ENCODE assay signal across 11 cellular contexts in the genomic region with DNA sequence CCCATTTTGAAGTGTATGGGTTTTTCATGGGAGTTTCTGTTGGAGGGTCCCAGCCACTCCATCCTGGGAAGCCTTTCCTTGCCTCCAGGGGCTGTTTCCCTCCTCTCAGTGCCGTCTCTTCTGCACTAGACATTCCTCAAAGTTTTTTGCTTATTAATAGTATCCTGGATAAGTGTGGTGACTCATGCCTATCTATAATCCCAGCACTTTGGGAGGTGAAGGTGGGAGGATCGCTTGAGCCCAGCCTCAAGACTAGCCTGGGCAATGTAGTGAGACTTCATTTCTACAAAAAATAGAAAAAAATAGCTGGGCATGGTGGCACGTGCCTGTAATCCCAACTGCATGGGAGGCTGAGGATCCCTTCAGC. TPM values are rescaled to one million over a fixed set of nuclear protein-coding genes. Genes with fewer than 3 reads are reported as not detected.
DNase-seq lines count a peak whose midpoint lies in the region; TF ChIP-seq lines count a peak whose summit lies in the region.
"Had no signal": no experiment of that assay in that cellular context is flagged by ENCODE, and none has a peak within 500 bp of the region (broad histone marks: within the 10 kb centered on the region; RNA-seq: fewer than 3 reads in every experiment).

No MANE protein-coding gene starts in this region.

- H3K27ac ChIP-seq in SJCRH30 (peak overlapping the region; percentile 47), osteoblast (ENCODE audit: low read depth, low read length) (peak overlapping the region; percentile 36)
- H3K27ac ChIP-seq: C4-2B had no signal

- no peaks in the 10 kb centered on the region for H3K27me3 ChIP-seq in SJCRH30
- H3K27me3 ChIP-seq in osteoblast (ENCODE audit: insufficient read depth, low read length), result peaks cover 5% of the 10 kb centered on the region

- DNase-seq in DMS53 treated with DMSO at 0.1 percent for 48 hours (lab: John Stamatoyannopoulos, UW; ENCODE audit: unreplicated experiment), result peak; percentile 13
- DNase-seq in SJCRH30, result peak in 1 of 2 experiments; percentile 26
- DNase-seq in fibroblast of pulmonary artery (ENCODE audit: low read depth), result peak; percentile 49
- no peak for DNase-seq in osteoblast (ENCODE audit: insufficient read length, low spot score, missing footprints)
- no peak for DNase-seq in GDM1 (lab: John Stamatoyannopoulos, UW)
- no peak for DNase-seq in HUDEP-2 (lab: John Stamatoyannopoulos, UW; ENCODE audit: unreplicated experiment in 76 of 76)
- no peak for DNase-seq in NCI-H1436 treated with DMSO at 0.1 percent for 48 hours (lab: John Stamatoyannopoulos, UW)
- DNase-seq in pons (ENCODE audit: low spot score), result no peak
- DNase-seq: MM.1S; stimulated activated naive CD4-positive, alpha-beta T cell had no signal

- TF ChIP-seq CTCF in fibroblast of pulmonary artery (IDR thresholded peaks at IDR 0.05; ENCODE audit: low read length, missing control alignments), result no peak
- TF ChIP-seq CTCF in osteoblast (IDR thresholded peaks at IDR 0.05; ENCODE audit: extremely low read depth, low read depth, low read length), result no peak

- no peaks in the 10 kb centered on the region for H4K20me1 ChIP-seq in osteoblast (ENCODE audit: insufficient read depth, low read length)

- H3K9me3 ChIP-seq in SJCRH30 (replicated peaks), result no peaks in the 10 kb centered on the region
- H3K9me3 ChIP-seq in osteoblast (ENCODE audit: low read depth, low read length), result no peaks in the 10 kb centered on the region

- no peaks in the 10 kb centered on the region for H3K79me2 ChIP-seq in osteoblast (ENCODE audit: insufficient read depth, low read length)

- H3K4me2 ChIP-seq in osteoblast (ENCODE audit: insufficient read depth, low read length), result no peak overlapping the region

- H3K4me1 ChIP-seq in SJCRH30 (peaks cover 12% of the 10 kb centered on the region), osteoblast (ENCODE audit: insufficient read depth, low read length) (peaks cover 17% of the 10 kb centered on the region)

- H3K4me3 ChIP-seq in SJCRH30 (no peak overlapping the region), fibroblast of pulmonary artery (replicated peaks; ENCODE audit: low read depth, low read length) (no peak overlapping the region), osteoblast (ENCODE audit: insufficient read depth, low read length) (no peak overlapping the region)

- H3K36me3 ChIP-seq in SJCRH30, result no peaks in the 10 kb centered on the region
- no peaks in the 10 kb centered on the region for H3K36me3 ChIP-seq in osteoblast (ENCODE audit: insufficient read depth, low read length)

- peak overlapping the region; percentile 25 for H2AFZ ChIP-seq in osteoblast (ENCODE audit: low read length)

RNA-seq across cellular contexts. Expression of gene RALGPS1, which starts 43.1 kb away (rescaled TPM):
- 1.8 and 2.3 TPM in 2 replicates for total RNA-seq in SJCRH30 (2014; rRNA removed; shearing (Covaris generic))
- total RNA-seq in osteoblast, result 5.1 and 5.3 TPM in 2 replicates

Comparison
In these comparisons a context has a peak if more than half of its experiments do, and no peak if none do; other contexts are left out.
1. DNase-seq: peak in DMS53 treated with DMSO at 0.1 percent for 48 hours (single experiment) and fibroblast of pulmonary artery (single experiment); none in osteoblast (single experiment), GDM1 (single experiment), HUDEP-2 (0 of 76), NCI-H1436 treated with DMSO at 0.1 percent for 48 hours (single experiment) and pons (single experiment).